In genomic region chr19:39157275-39157996, GRCh38 we compare ENCODE assay signal across 1 cellular context.
TF ChIP-seq lines count a peak whose summit lies in the region.

No MANE protein-coding gene starts in this region.

TF ChIP-seq in K562, 482 proteins besides CTCF, POLR2A, EP300 and RAD21:
- TF ChIP-seq PCBP2 (IDR thresholded peaks at IDR 0.05; ENCODE audit: low read depth, low read length, poor library complexity, severe bottlenecking) (no peak), E4F1 (CRISPR knock-in tag; IDR thresholded peaks at IDR 0.05; ENCODE audit: borderline replicate concordance) (no peak), PCBP1 (IDR thresholded peaks at IDR 0.05; ENCODE audit: low read depth, low read length, poor library complexity, severe bottlenecking) (no peak), TCF7L2 (IDR thresholded peaks at IDR 0.05; ENCODE audit: low read depth, low read length) (no peak), ZNF140 (CRISPR knock-in tag; IDR thresholded peaks at IDR 0.05) (no peak), RERE (CRISPR knock-in tag; IDR thresholded peaks at IDR 0.05; ENCODE audit: borderline replicate concordance) (no peak), NFYB (IDR thresholded peaks at IDR 0.05; ENCODE audit: extremely low read depth, insufficient read length) (no peak), ID3 (CRISPR knock-in tag; IDR thresholded peaks at IDR 0.05) (no peak), ID3 (tag; IDR thresholded peaks at IDR 0.05) (no peak), ARID1B (IDR thresholded peaks at IDR 0.05) (no peak), TAF9B (IDR thresholded peaks at IDR 0.05; ENCODE audit: partially characterized antibody) (no peak), ZKSCAN3 (CRISPR knock-in tag; IDR thresholded peaks at IDR 0.05) (no peak), ZNF280B (CRISPR knock-in tag; IDR thresholded peaks at IDR 0.05) (no peak), HINFP (tag; conservative IDR thresholded peaks at IDR 0.05; ENCODE audit: low read depth) (no peak), ZKSCAN8 (CRISPR knock-in tag; IDR thresholded peaks at IDR 0.05) (no peak), HNRNPK (IDR thresholded peaks at IDR 0.05; ENCODE audit: low read depth, low read length, poor library complexity, severe bottlenecking) (no peak), KDM4B (IDR thresholded peaks at IDR 0.05; ENCODE audit: borderline replicate concordance in 2 of 2, low read depth in 1 of 2) (no peak), ZNF778 (CRISPR knock-in tag; IDR thresholded peaks at IDR 0.05) (no peak), RNF2 (IDR thresholded peaks at IDR 0.05) (no peak)
TF ChIP-seq in K562: peak in this region for 0.
